8 cellular contexts compared by ENCODE assay signal in genomic region chr1:155961937-155962336, GRCh38. TPM values are rescaled to one million over a fixed set of nuclear protein-coding genes. Genes with fewer than 3 reads are reported as not detected.
DNase-seq lines count a peak whose midpoint lies in the region; ATAC-seq and TF ChIP-seq lines count a peak whose summit lies in the region.

No MANE protein-coding gene starts in this region.

- ATAC-seq in CD4-positive, CD25-positive, alpha-beta regulatory T cell (ENCODE audit: low read depth in 2 of 2), result peak; percentile 16 to 58

- intact Hi-C loops in uterus (cut with DNase I; ENCODE audit: low total_unique reads), result no loop called here

- no peak for TF ChIP-seq POLR2A in uterus (IDR thresholded peaks at IDR 0.05)

- peak overlapping the region; percentile 33 for H3K27ac ChIP-seq in CD4-positive, CD25-positive, alpha-beta regulatory T cell (ENCODE audit: insufficient read depth, low read length, poor library complexity, severe bottlenecking)
- peak overlapping the region; percentile 67 to 74 for H3K27ac ChIP-seq in uterus

- TF ChIP-seq CTCF in brain (conservative IDR thresholded peaks at IDR 0.05) (no peak), uterus (IDR thresholded peaks at IDR 0.05) (peak in 2 of 4 experiments; percentile 31 to 62)

- no peaks in the 10 kb centered on the region for H3K27me3 Mint-ChIP-seq in CD4-positive, CD25-positive, alpha-beta regulatory T cell
- H3K27me3 Mint-ChIP-seq in brain, result peaks cover 3% of the 10 kb centered on the region

- H3K9me3 ChIP-seq in CD4-positive, CD25-positive, alpha-beta regulatory T cell (ENCODE audit: control insufficient read depth in 2 of 2, low read length in 2 of 2), result no peaks in the 10 kb centered on the region
- H3K9me3 ChIP-seq in uterus, result no peaks in the 10 kb centered on the region

- H3K9me3 Mint-ChIP-seq in CD4-positive, CD25-positive, alpha-beta regulatory T cell, result no peaks in the 10 kb centered on the region
- no peaks in the 10 kb centered on the region for H3K9me3 Mint-ChIP-seq in brain

- H3K27me3 ChIP-seq in CD4-positive, CD25-positive, alpha-beta regulatory T cell (ENCODE audit: control insufficient read depth, insufficient read depth, low read length), result no peaks in the 10 kb centered on the region
- H3K27me3 ChIP-seq in uterus, result no peaks in the 10 kb centered on the region

- peaks cover 38% of the 10 kb centered on the region for H3K36me3 Mint-ChIP-seq in CD4-positive, CD25-positive, alpha-beta regulatory T cell
- peaks cover 80% of the 10 kb centered on the region for H3K36me3 Mint-ChIP-seq in brain

- peaks cover 0 to 25% (median 6%) of the 10 kb centered on the region in 4 donors for H3K4me1 Mint-ChIP-seq in CD4-positive, CD25-positive, alpha-beta regulatory T cell
- H3K4me1 Mint-ChIP-seq in brain, result peaks cover 26% of the 10 kb centered on the region

- H3K4me3 Mint-ChIP-seq in CD4-positive, CD25-positive, alpha-beta regulatory T cell, result no peak overlapping the region
- no peak overlapping the region for H3K4me3 Mint-ChIP-seq in brain

- DNase-seq in CD4-positive, CD25-positive, alpha-beta regulatory T cell, result no peak
- peak in 57 of 76 experiments; percentile 8 to 75 (median 52) for DNase-seq in HUDEP-2 (lab: John Stamatoyannopoulos, UW; ENCODE audit: unreplicated experiment in 76 of 76)
- DNase-seq in kidney tubule cell (ENCODE audit: low spot score), result peak; percentile 99
- peak; percentile 70 to 75 for DNase-seq in uterus
- no peak for DNase-seq in COLO829 (ENCODE audit: low spot score)
- DNase-seq in NK-92 (lab: John Stamatoyannopoulos, UW; ENCODE audit: unreplicated experiment), result no peak
- DNase-seq in mucosa of gallbladder (ENCODE audit: low spot score), result no peak

- H3K36me3 ChIP-seq in CD4-positive, CD25-positive, alpha-beta regulatory T cell (ENCODE audit: control insufficient read depth, insufficient read depth, low read length), result peaks cover 88% of the 10 kb centered on the region
- H3K36me3 ChIP-seq in uterus, result no peaks in the 10 kb centered on the region

- no peak overlapping the region for H3K4me3 ChIP-seq in CD4-positive, CD25-positive, alpha-beta regulatory T cell (ENCODE audit: low read depth, low read length)
- H3K4me3 ChIP-seq in uterus, result no peak overlapping the region

- H3K4me1 ChIP-seq in CD4-positive, CD25-positive, alpha-beta regulatory T cell (ENCODE audit: control insufficient read depth, insufficient read depth, low read length, poor library complexity, severe bottlenecking), result peaks cover 2% of the 10 kb centered on the region
- peaks cover 11 to 16% of the 10 kb centered on the region in 2 donors for H3K4me1 ChIP-seq in uterus

- peak overlapping the region in 2 of 3 donors; percentile 9 to 83 for H3K27ac Mint-ChIP-seq in CD4-positive, CD25-positive, alpha-beta regulatory T cell
- H3K27ac Mint-ChIP-seq in brain, result peak overlapping the region in 4 of 5 experiments; percentile 38 to 98 (median 54)

RNA-seq across cellular contexts. Expression of gene ARHGEF2, which starts 16.4 kb away (rescaled TPM):
- 108 TPM for total RNA-seq in CD4-positive, CD25-positive, alpha-beta regulatory T cell
- polyA plus RNA-seq in CD4-positive, CD25-positive, alpha-beta regulatory T cell, result 10 to 100 TPM; 16.1 to 19.2 (median 16.3) TPM
- polyA plus RNA-seq in brain (ENCODE audit: insufficient read depth, low read depth, low replicate concordance), result 195 TPM
- 100 to 1,000 TPM in 1 of 4 donors, 10 to 100 TPM in 3; 59.4 to 178 (median 72.8) TPM for total RNA-seq in uterus
- 142 TPM for total RNA-seq in mucosa of gallbladder

RNA-seq across cellular contexts. Expression of gene RXFP4, which starts 20.5 kb away (rescaled TPM):
- not detected for total RNA-seq in CD4-positive, CD25-positive, alpha-beta regulatory T cell
- polyA plus RNA-seq in CD4-positive, CD25-positive, alpha-beta regulatory T cell, result 1 to 10 TPM in 1 of 4 donors, under 1 TPM in 1, not detected in 2; 0.32 to 1.4 TPM
- not detected for polyA plus RNA-seq in brain (ENCODE audit: insufficient read depth, low read depth, low replicate concordance)
- total RNA-seq in uterus (not detected), mucosa of gallbladder (not detected)

RNA-seq across cellular contexts. Expression of gene KHDC4, which starts 27.7 kb away (rescaled TPM):
- 60.1 TPM for total RNA-seq in CD4-positive, CD25-positive, alpha-beta regulatory T cell
- polyA plus RNA-seq in CD4-positive, CD25-positive, alpha-beta regulatory T cell, result 10 to 100 TPM in 1 of 4 donors, 1 to 10 TPM in 3; 7.4 to 10.8 (median 8.3) TPM
- 24.1 TPM for polyA plus RNA-seq in brain (ENCODE audit: insufficient read depth, low read depth, low replicate concordance)
- 100 to 1,000 TPM in 1 of 4 donors, 10 to 100 TPM in 3; 28.8 to 139 (median 64.2) TPM for total RNA-seq in uterus
- 44.5 TPM for total RNA-seq in mucosa of gallbladder

RNA-seq across cellular contexts. Expression of gene RIT1, which starts 50.8 kb away (rescaled TPM):
- total RNA-seq in CD4-positive, CD25-positive, alpha-beta regulatory T cell, result 55.8 TPM
- polyA plus RNA-seq in CD4-positive, CD25-positive, alpha-beta regulatory T cell, result 10 to 100 TPM; 25.0 to 32.1 (median 29.0) TPM
- 12.2 TPM for polyA plus RNA-seq in brain (ENCODE audit: insufficient read depth, low read depth, low replicate concordance)
- total RNA-seq in uterus (10 to 100 TPM; 12.8 to 65.6 (median 41.8) TPM), mucosa of gallbladder (38.9 TPM)

RNA-seq across cellular contexts. Expression of gene SSR2, which starts 58.8 kb away (rescaled TPM):
- total RNA-seq in CD4-positive, CD25-positive, alpha-beta regulatory T cell, result 196 TPM
- polyA plus RNA-seq in CD4-positive, CD25-positive, alpha-beta regulatory T cell, result 100 to 1,000 TPM; 358 to 421 (median 392) TPM
- 451 TPM for polyA plus RNA-seq in brain (ENCODE audit: insufficient read depth, low read depth, low replicate concordance)
- total RNA-seq in uterus, result 100 to 1,000 TPM in 3 of 4 donors, 10 to 100 TPM in 1; 97.6 to 474 (median 227) TPM
- 217 TPM for total RNA-seq in mucosa of gallbladder

Comparison
In these comparisons a context has a peak if more than half of its experiments do, and no peak if none do; other contexts are left out.
1. DNase-seq: peak in HUDEP-2 (57 of 76), kidney tubule cell (single experiment) and uterus (2 of 2); none in CD4-positive, CD25-positive, alpha-beta regulatory T cell (0 of 3), COLO829 (single experiment), NK-92 (single experiment) and mucosa of gallbladder (single experiment).